Comparison of ENCODE assay signal across 1 cellular context in the genomic region with DNA sequence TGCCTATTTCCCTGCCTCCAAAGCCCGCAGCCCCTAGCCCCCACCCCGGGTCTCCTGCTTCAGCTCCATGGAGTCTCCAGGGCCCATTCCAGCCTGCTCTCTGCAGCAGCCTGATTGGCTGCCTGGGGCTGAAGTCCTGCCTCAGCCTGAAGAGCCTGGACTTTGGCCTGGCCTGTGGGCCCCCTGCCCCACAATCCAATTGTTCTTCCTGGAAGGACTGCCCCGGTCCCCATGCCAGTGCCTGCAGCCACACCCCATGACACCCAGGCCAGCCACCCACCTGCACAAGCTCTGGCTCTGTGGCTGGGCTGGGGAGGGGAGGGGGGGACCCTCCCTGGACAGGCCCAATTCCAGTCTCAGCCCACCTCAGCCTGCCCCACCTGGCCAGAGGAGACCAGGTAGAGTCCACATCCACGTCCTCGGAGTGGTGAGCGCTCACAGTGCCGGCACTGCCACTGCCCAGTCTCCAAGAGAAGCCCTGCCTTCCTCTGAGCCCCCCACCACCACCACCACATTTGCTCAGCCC.
TF ChIP-seq lines count a peak whose summit lies in the region.

No MANE protein-coding gene starts in this region.

TF ChIP-seq in HepG2, 621 proteins besides CTCF, POLR2A, EP300 and RAD21 (continued from another document and continues in another):
- TF ChIP-seq SSRP1 (CRISPR knock-in tag; IDR thresholded peaks at IDR 0.05) (peak; percentile 89), RORA (CRISPR knock-in tag; IDR thresholded peaks at IDR 0.05) (no peak), KLF12 (CRISPR knock-in tag; IDR thresholded peaks at IDR 0.05; ENCODE audit: borderline replicate concordance) (peak; percentile 98), USF2 (IDR thresholded peaks at IDR 0.05; ENCODE audit: low read depth, low read length) (no peak), USF2 (CRISPR knock-in tag; IDR thresholded peaks at IDR 0.05; ENCODE audit: borderline replicate concordance) (no peak), MYNN (CRISPR knock-in tag; IDR thresholded peaks at IDR 0.05; ENCODE audit: low read depth) (no peak), ZNF296 (CRISPR knock-in tag; conservative IDR thresholded peaks at IDR 0.05) (no peak), ZNF383 (CRISPR knock-in tag; IDR thresholded peaks at IDR 0.05; ENCODE audit: borderline replicate concordance) (no peak), ZNF616 (CRISPR knock-in tag; IDR thresholded peaks at IDR 0.05; ENCODE audit: low read depth) (0 out of 2 replicates have a peak, but pooled peaks have one; percentile 6), ZNF232 (CRISPR knock-in tag; IDR thresholded peaks at IDR 0.05; ENCODE audit: borderline replicate concordance) (0 out of 2 replicates have a peak, but pooled peaks have one; percentile 33), CEBPB (IDR thresholded peaks at IDR 0.05; ENCODE audit: borderline replicate concordance, low read depth, low read length) (no peak), ZMAT5 (CRISPR knock-in tag; IDR thresholded peaks at IDR 0.05; ENCODE audit: borderline replicate concordance, low read depth) (no peak), JDP2 (CRISPR knock-in tag; IDR thresholded peaks at IDR 0.05; ENCODE audit: borderline replicate concordance) (no peak), POGZ (CRISPR knock-in tag; IDR thresholded peaks at IDR 0.05) (peak; percentile 84), ARID3A (IDR thresholded peaks at IDR 0.05; ENCODE audit: low read depth, low read length) (no peak), ZNF589 (CRISPR knock-in tag; conservative IDR thresholded peaks at IDR 0.05) (no peak), TERF1 (CRISPR knock-in tag; IDR thresholded peaks at IDR 0.05) (no peak), ZNF619 (CRISPR knock-in tag; IDR thresholded peaks at IDR 0.05) (no peak), HDAC6 (IDR thresholded peaks at IDR 0.05; ENCODE audit: low read depth, low read length) (no peak), ZNF777 (CRISPR knock-in tag; IDR thresholded peaks at IDR 0.05) (no peak), ZBTB1 (CRISPR knock-in tag; IDR thresholded peaks at IDR 0.05; ENCODE audit: borderline replicate concordance) (no peak), ZBTB21 (CRISPR knock-in tag; IDR thresholded peaks at IDR 0.05) (0 out of 2 replicates have a peak, but pooled peaks have one; percentile 35), NCOR1 (IDR thresholded peaks at IDR 0.05; ENCODE audit: borderline replicate concordance, low read length) (peak; percentile 91), GFI1 (CRISPR knock-in tag; IDR thresholded peaks at IDR 0.05; ENCODE audit: borderline replicate concordance) (0 out of 2 replicates have a peak, but pooled peaks have one; percentile 47), KLF6 (CRISPR knock-in tag; IDR thresholded peaks at IDR 0.05) (peak; percentile 83), ZNF264 (CRISPR knock-in tag; IDR thresholded peaks at IDR 0.05) (peak; percentile 75; the same call in 1 of the 2 replicates), ZFP62 (CRISPR knock-in tag; IDR thresholded peaks at IDR 0.05) (no peak), RBM22 (optimal IDR thresholded peaks at IDR 0.05; ENCODE audit: low read length) (no peak), ZNF605 (CRISPR knock-in tag; IDR thresholded peaks at IDR 0.05) (peak; percentile 70; the same call in 1 of the 2 replicates), SMARCE1 (IDR thresholded peaks at IDR 0.05; ENCODE audit: borderline replicate concordance) (no peak), MLLT10 (CRISPR knock-in tag; IDR thresholded peaks at IDR 0.05) (no peak), ZNF513 (CRISPR knock-in tag; conservative IDR thresholded peaks at IDR 0.05) (no peak), NCOA1 (CRISPR knock-in tag; IDR thresholded peaks at IDR 0.05) (no peak), KAT2B (IDR thresholded peaks at IDR 0.05; ENCODE audit: borderline replicate concordance, low read depth, low read length) (no peak), ZNF839 (CRISPR knock-in tag; IDR thresholded peaks at IDR 0.05; ENCODE audit: borderline replicate concordance) (no peak), PREB (CRISPR knock-in tag; IDR thresholded peaks at IDR 0.05) (no peak), NFE2L1 (CRISPR knock-in tag; IDR thresholded peaks at IDR 0.05; ENCODE audit: borderline replicate concordance) (no peak), RNF2 (conservative IDR thresholded peaks at IDR 0.05; ENCODE audit: low read depth) (no peak), ELF4 (CRISPR knock-in tag; IDR thresholded peaks at IDR 0.05; ENCODE audit: borderline replicate concordance) (no peak; the same call in 1 of the 2 replicates), ZNF788 (CRISPR knock-in tag; IDR thresholded peaks at IDR 0.05; ENCODE audit: borderline replicate concordance) (peak; percentile 97)
- TF ChIP-seq, protein P1, sequence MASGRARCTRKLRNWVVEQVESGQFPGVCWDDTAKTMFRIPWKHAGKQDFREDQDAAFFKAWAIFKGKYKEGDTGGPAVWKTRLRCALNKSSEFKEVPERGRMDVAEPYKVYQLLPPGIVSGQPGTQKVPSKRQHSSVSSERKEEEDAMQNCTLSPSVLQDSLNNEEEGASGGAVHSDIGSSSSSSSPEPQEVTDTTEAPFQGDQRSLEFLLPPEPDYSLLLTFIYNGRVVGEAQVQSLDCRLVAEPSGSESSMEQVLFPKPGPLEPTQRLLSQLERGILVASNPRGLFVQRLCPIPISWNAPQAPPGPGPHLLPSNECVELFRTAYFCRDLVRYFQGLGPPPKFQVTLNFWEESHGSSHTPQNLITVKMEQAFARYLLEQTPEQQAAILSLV (CRISPR knock-in tag; IDR thresholded peaks at IDR 0.05; ENCODE audit: borderline replicate concordance) = 0 out of 2 replicates have a peak, but pooled peaks have one; percentile 23
- TF ChIP-seq, protein P2, sequence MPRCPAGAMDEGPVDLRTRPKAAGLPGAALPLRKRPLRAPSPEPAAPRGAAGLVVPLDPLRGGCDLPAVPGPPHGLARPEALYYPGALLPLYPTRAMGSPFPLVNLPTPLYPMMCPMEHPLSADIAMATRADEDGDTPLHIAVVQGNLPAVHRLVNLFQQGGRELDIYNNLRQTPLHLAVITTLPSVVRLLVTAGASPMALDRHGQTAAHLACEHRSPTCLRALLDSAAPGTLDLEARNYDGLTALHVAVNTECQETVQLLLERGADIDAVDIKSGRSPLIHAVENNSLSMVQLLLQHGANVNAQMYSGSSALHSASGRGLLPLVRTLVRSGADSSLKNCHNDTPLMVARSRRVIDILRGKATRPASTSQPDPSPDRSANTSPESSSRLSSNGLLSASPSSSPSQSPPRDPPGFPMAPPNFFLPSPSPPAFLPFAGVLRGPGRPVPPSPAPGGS (CRISPR knock-in tag; IDR thresholded peaks at IDR 0.05) = no peak
- TF ChIP-seq, protein P3, sequence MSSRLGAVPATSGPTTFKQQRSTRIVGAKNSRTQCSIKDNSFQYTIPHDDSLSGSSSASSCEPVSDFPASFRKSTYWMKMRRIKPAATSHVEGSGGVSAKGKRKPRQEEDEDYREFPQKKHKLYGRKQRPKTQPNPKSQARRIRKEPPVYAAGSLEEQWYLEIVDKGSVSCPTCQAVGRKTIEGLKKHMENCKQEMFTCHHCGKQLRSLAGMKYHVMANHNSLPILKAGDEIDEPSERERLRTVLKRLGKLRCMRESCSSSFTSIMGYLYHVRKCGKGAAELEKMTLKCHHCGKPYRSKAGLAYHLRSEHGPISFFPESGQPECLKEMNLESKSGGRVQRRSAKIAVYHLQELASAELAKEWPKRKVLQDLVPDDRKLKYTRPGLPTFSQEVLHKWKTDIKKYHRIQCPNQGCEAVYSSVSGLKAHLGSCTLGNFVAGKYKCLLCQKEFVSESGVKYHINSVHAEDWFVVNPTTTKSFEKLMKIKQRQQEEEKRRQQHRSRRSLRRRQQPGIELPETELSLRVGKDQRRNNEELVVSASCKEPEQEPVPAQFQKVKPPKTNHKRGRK (CRISPR knock-in tag; IDR thresholded peaks at IDR 0.05) = 0 out of 2 replicates have a peak, but pooled peaks have one; percentile 18
- TF ChIP-seq, protein P4, sequence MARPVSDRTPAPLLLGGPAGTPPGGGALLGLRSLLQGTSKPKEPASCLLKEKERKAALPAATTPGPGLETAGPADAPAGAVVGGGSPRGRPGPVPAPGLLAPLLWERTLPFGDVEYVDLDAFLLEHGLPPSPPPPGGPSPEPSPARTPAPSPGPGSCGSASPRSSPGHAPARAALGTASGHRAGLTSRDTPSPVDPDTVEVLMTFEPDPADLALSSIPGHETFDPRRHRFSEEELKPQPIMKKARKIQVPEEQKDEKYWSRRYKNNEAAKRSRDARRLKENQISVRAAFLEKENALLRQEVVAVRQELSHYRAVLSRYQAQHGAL (CRISPR knock-in tag; IDR thresholded peaks at IDR 0.05; ENCODE audit: not compliant biosample characterization) = no peak
- TF ChIP-seq, protein P5, sequence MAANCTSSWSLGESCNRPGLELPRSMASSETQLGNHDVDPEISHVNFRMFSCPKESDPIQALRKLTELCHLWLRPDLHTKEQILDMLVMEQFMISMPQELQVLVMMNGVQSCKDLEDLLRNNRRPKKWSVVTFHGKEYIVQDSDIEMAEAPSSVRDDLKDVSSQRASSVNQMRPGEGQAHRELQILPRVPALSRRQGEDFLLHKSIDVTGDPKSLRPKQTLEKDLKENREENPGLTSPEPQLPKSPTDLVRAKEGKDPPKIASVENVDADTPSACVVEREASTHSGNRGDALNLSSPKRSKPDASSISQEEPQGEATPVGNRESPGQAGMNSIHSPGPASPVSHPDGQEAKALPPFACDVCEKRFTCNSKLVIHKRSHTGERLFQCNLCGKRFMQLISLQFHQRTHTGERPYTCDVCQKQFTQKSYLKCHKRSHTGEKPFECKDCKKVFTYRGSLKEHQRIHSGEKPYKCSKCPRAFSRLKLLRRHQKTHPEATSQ (CRISPR knock-in tag; IDR thresholded peaks at IDR 0.05; ENCODE audit: borderline replicate concordance) = no peak
- TF ChIP-seq, protein P6, sequence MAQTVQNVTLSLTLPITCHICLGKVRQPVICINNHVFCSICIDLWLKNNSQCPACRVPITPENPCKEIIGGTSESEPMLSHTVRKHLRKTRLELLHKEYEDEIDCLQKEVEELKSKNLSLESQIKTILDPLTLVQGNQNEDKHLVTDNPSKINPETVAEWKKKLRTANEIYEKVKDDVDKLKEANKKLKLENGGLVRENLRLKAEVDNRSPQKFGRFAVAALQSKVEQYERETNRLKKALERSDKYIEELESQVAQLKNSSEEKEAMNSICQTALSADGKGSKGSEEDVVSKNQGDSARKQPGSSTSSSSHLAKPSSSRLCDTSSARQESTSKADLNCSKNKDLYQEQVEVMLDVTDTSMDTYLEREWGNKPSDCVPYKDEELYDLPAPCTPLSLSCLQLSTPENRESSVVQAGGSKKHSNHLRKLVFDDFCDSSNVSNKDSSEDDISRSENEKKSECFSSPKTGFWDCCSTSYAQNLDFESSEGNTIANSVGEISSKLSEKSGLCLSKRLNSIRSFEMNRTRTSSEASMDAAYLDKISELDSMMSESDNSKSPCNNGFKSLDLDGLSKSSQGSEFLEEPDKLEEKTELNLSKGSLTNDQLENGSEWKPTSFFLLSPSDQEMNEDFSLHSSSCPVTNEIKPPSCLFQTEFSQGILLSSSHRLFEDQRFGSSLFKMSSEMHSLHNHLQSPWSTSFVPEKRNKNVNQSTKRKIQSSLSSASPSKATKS (CRISPR knock-in tag; IDR thresholded peaks at IDR 0.05) = no peak
